24 cellular contexts compared by ENCODE assay signal in the genomic region with DNA sequence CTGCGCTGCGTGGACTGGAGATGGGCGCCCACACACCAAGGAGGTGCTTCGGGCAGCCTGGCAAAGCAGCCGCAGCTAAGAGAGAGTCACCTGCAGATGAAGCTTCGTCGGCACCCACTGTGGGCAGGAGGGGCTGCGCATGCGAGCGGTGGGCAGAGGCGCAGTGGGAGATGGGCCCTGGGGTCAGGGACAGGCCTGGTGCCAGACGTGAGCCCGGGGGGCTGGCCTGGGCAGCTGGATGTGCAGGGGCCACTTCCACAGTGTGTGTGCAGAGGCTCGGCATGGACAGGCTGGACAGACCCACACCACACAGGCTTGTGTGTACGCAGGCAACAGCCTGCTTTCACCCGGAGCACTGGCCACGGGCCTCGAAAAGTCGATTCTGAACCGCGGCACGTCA.
"Had no signal": no experiment of that assay in that cellular context is flagged by ENCODE, and none has a peak within 500 bp of the region (broad histone marks: within the 10 kb centered on the region; RNA-seq: fewer than 3 reads in every experiment).

No MANE protein-coding gene starts in this region.

- H3K9me3 ChIP-seq: heart left ventricle, left lung, lower lobe of right lung, neutrophil, psoas muscle, tibial nerve, upper lobe of right lung had no signal

- H3K79me2 ChIP-seq: parathyroid adenoma had no signal

- H3K9ac ChIP-seq: parathyroid adenoma had no signal

- H3K27me3 ChIP-seq: heart left ventricle, left lung, neutrophil, tibial nerve, upper lobe of right lung had no signal

- H2AFZ ChIP-seq: parathyroid adenoma had no signal

- H3K4me3 ChIP-seq: heart left ventricle, left lung, lower lobe of right lung, psoas muscle, skin epidermis, tibial nerve, upper lobe of right lung had no signal

- H3K4me1 ChIP-seq: parathyroid adenoma had no signal

- FAIRE-seq: islet of Langerhans, kidney, urothelium cell line had no signal

- DNase-seq: hypothalamus; immature natural killer cell; kidney; left colon; left lung; lower lobe of right lung; mammary epithelial cell; mesenchymal stem cell; naive thymus-derived CD8-positive, alpha-beta T cell; occipital lobe; psoas muscle; stimulated activated CD4-positive, alpha-beta T cell treated with anti-CD3 and anti-CD28 coated beads, Interleukin-12 subunit alpha, Interleukin-12 subunit beta, amount 100 ng/mL, for 4 hours; stimulated activated CD4-positive, alpha-beta T cell treated with anti-CD3 and anti-CD28 coated beads, Interleukin-4, amount 100 ng/mL, for 24 hours; stimulated activated naive CD4-positive, alpha-beta T cell; substantia nigra; upper lobe of right lung had no signal

- ATAC-seq: heart left ventricle; left colon; left lung; lower lobe of right lung; naive thymus-derived CD8-positive, alpha-beta T cell; psoas muscle; sciatic nerve; upper lobe of right lung had no signal

- H3K27ac ChIP-seq: heart left ventricle, left lung, lower lobe of right lung, neutrophil, parathyroid adenoma, psoas muscle, tibial nerve, upper lobe of right lung had no signal
